ENCODE assay signal across 12 cellular contexts in the genomic region with DNA sequence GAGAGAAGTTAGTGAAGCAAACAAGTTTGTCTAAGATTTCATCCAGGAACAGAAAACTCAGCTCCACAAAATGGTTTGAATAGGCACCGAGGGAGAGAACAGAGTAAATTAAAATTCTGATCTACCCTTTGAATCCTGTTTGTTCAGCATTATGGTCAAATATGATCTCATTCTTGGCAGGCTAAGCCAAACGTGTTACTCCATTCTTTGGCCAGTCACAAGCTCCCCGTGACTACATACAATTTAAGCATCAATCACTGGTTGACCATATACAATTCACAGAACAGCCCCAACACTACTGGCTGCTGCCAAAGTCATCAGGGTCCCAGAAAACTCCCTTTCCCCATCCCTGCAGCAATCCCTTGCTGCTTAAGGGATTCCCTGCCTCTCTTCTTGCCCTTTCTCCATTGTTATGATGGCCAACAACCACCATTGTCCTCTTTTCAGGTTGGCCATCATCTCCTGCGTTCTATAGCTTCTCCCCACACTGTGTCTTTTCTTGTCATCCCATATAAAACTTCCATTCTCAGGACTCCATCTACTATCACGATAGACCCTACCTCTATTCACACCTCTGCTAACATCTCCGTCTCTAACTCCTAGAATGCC. TPM values are rescaled to one million over a fixed set of nuclear protein-coding genes. Genes with fewer than 3 reads are reported as not detected.
A peak's percentile ranks its signal among the peaks of the same experiment; 100 is the strongest.
DNase-seq lines count a peak whose midpoint lies in the region; ATAC-seq and TF ChIP-seq lines count a peak whose summit lies in the region.
"Had no signal": no experiment of that assay in that cellular context is flagged by ENCODE, and none has a peak within 500 bp of the region (broad histone marks: within the 10 kb centered on the region; RNA-seq: fewer than 3 reads in every experiment).

No MANE protein-coding gene starts in this region.

- peaks cover 14% of the 10 kb centered on the region for H3K9me1 ChIP-seq in IMR-90 (ENCODE audit: insufficient read depth, low read length)

- H3K4me2 ChIP-seq in IMR-90 (ENCODE audit: low read depth, low read length) = no peak overlapping the region

- H2AK5ac ChIP-seq in IMR-90 (ENCODE audit: low read depth, low read length) = 0 out of 2 replicates have a peak overlapping the region, but pooled peaks have one; percentile 15

- H2BK15ac ChIP-seq in IMR-90 (ENCODE audit: low read depth, low read length) = no peak overlapping the region

- H3K4me3 ChIP-seq in IMR-90 (ENCODE audit: insufficient read depth, low read depth, low read length) = no peak overlapping the region
- no peak overlapping the region for H3K4me3 ChIP-seq in body of pancreas
- no peak overlapping the region for H3K4me3 ChIP-seq in right atrium auricular region
- H3K4me3 ChIP-seq in gastrocnemius medialis = no peak overlapping the region
- H3K4me3 ChIP-seq in H7 (ENCODE audit: insufficient read depth, low read depth, low read length) = no peak overlapping the region
- H3K4me3 ChIP-seq: adrenal gland had no signal

- peak overlapping the region; percentile 22; the same call in 1 of the 2 replicates for H3K4ac ChIP-seq in IMR-90 (ENCODE audit: low read depth, low read length)

- H4K91ac ChIP-seq in IMR-90 (ENCODE audit: insufficient read depth, low read depth, low read length) = no peak overlapping the region

- no peak for TF ChIP-seq POLR2A in IMR-90 (IDR thresholded peaks at IDR 0.05; ENCODE audit: low read depth, low read length)
- TF ChIP-seq POLR2A in body of pancreas (IDR thresholded peaks at IDR 0.05) = no peak
- no peak for TF ChIP-seq POLR2A in gastrocnemius medialis (IDR thresholded peaks at IDR 0.05)

- peaks cover 28 to 48% of the 10 kb centered on the region in 2 experiments for H3K79me1 ChIP-seq in IMR-90 (ENCODE audit: low read depth in 1 of 2, low read length in 2 of 2)

- H3K27ac ChIP-seq in IMR-90 (ENCODE audit: insufficient read depth, low read length) (no peak overlapping the region), body of pancreas (peak overlapping the region in 2 of 4 donors; percentile 1 to 4), right atrium auricular region (peak overlapping the region; percentile 53 to 57), gastrocnemius medialis (peak overlapping the region; percentile 43 to 60 (median 56))
- H3K27ac ChIP-seq: adrenal gland, epithelial cell of prostate had no signal

- POLR2A ChIA-PET in IMR-90 (lab: Charles Lee; ENCODE audit: unreplicated experiment) = no interaction called here

- intact Hi-C loops in IMR-90 (cut with micrococcal nuclease) = loop anchor here (5.0 to 10.0 kb wide), 2 partner anchors 315 to 798 kb away; a partner anchor contains a TSS
- intact Hi-C loops in body of pancreas (cut with DNase I) = no loop called here
- intact Hi-C loops in gastrocnemius medialis (cut with DNase I; ENCODE audit: low total_unique reads) = no loop called here

- H2AK9ac ChIP-seq in IMR-90 (replicated peaks; ENCODE audit: low read depth, low read length, poor library complexity) = no peak overlapping the region

- no peak overlapping the region for H2AFZ ChIP-seq in IMR-90 (replicated peaks; ENCODE audit: low read length, poor library complexity)

- H3K4me1 ChIP-seq in IMR-90 (ENCODE audit: control insufficient read depth, insufficient read depth, low read length) (peaks cover 13% of the 10 kb centered on the region), body of pancreas (peaks cover 18% of the 10 kb centered on the region), right atrium auricular region (peaks cover 0 to 47% of the 10 kb centered on the region in 2 donors), gastrocnemius medialis (peaks cover 36 to 53% of the 10 kb centered on the region in 2 donors)

- no peak overlapping the region for H4K5ac ChIP-seq in IMR-90 (ENCODE audit: low read depth, low read length)

- H3K9me3 ChIP-seq in IMR-90 (ENCODE audit: control insufficient read depth, insufficient read depth, low read length) (no peaks in the 10 kb centered on the region), body of pancreas (no peaks in the 10 kb centered on the region), right atrium auricular region (no peaks in the 10 kb centered on the region), gastrocnemius medialis (no peaks in the 10 kb centered on the region)
- H3K9me3 ChIP-seq: adrenal gland had no signal

- H3K27me3 ChIP-seq in IMR-90 (ENCODE audit: control insufficient read depth, insufficient read depth, low read length) = no peaks in the 10 kb centered on the region
- H3K27me3 ChIP-seq in body of pancreas = no peaks in the 10 kb centered on the region
- no peaks in the 10 kb centered on the region for H3K27me3 ChIP-seq in right atrium auricular region
- no peaks in the 10 kb centered on the region for H3K27me3 ChIP-seq in gastrocnemius medialis
- H3K27me3 ChIP-seq in H7 (ENCODE audit: control insufficient read depth, insufficient read depth, low read length) = no peaks in the 10 kb centered on the region
- H3K27me3 ChIP-seq: adrenal gland had no signal

- no peak overlapping the region for H3K56ac ChIP-seq in IMR-90 (ENCODE audit: extremely low read depth, insufficient read depth, low read length)

- CTCF ChIA-PET in IMR-90 (lab: Yijun Ruan, JAX) = interaction anchor here (0.8 kb wide), 1 partner anchor 45 kb away, joined by 3 read pairs; no protein-coding TSS in a partner anchor

- TF ChIP-seq CTCF in IMR-90 (conservative IDR thresholded peaks at IDR 0.05; ENCODE audit: low read depth, low read length) (no peak), body of pancreas (IDR thresholded peaks at IDR 0.05) (no peak), right atrium auricular region (IDR thresholded peaks at IDR 0.05) (no peak), gastrocnemius medialis (IDR thresholded peaks at IDR 0.05 in 4 of 5, conservative IDR thresholded peaks at IDR 0.05 in 1 of 5) (no peak), GM13976 (IDR thresholded peaks at IDR 0.05; ENCODE audit: borderline replicate concordance, control extremely low read depth, extremely low read depth, insufficient read depth, missing control alignments) (no peak)

- no peak overlapping the region for H3K18ac ChIP-seq in IMR-90 (ENCODE audit: low read depth, low read length)

- peak; percentile 84 for DNase-seq in IMR-90
- peak in 3 of 4 donors; percentile 38 to 44 (median 38) for DNase-seq in body of pancreas
- DNase-seq in right atrium auricular region (ENCODE audit: low spot score) = no peak
- DNase-seq in gastrocnemius medialis = no peak
- no peak for DNase-seq in GM13976 (ENCODE audit: low spot score)
- no peak for DNase-seq in activated effector memory CD4-positive, alpha-beta T cell treated with Interleukin-2 at 50 U/mL for 16 hours
- no peak for DNase-seq in H7
- no peak for DNase-seq in HuH-7.5 (ENCODE audit: low spot score)
- DNase-seq: adrenal gland; CD8-positive, alpha-beta T cell; NCI-H2171 had no signal

- no peak overlapping the region for H2BK20ac ChIP-seq in IMR-90 (ENCODE audit: low read depth, low read length)

- in situ Hi-C loops in IMR-90 (cut with MboI; ENCODE audit: low sequenced_read_pairs) = loop anchor here (5.0 to 10.0 kb wide), 2 partner anchors 113 to 115 kb away; no protein-coding TSS in a partner anchor
- in situ Hi-C loops in gastrocnemius medialis (cut with MboI; ENCODE audit: low sequenced_read_pairs in 4 of 4) = loop anchor here (5.0 to 10.0 kb wide), 3 partner anchors 45 to 113 kb away; a partner anchor contains a TSS
- in situ Hi-C loops in GM13976 (cut with MboI; ENCODE audit: low sequenced_read_pairs, unreplicated experiment) = loop anchor here (25.0 kb wide), 1 partner anchor 813 kb away; no protein-coding TSS in a partner anchor

- H3K36me3 ChIP-seq in IMR-90 (ENCODE audit: control insufficient read depth, insufficient read depth, low read length) = no peaks in the 10 kb centered on the region
- no peaks in the 10 kb centered on the region for H3K36me3 ChIP-seq in body of pancreas (replicated peaks in 1 of 2; ENCODE audit: insufficient read depth in 1 of 2, low read depth in 2 of 2)
- H3K36me3 ChIP-seq in right atrium auricular region = no peaks in the 10 kb centered on the region
- H3K36me3 ChIP-seq in gastrocnemius medialis = no peaks in the 10 kb centered on the region
- H3K36me3 ChIP-seq in H7 (replicated peaks; ENCODE audit: control insufficient read depth, insufficient read depth, low read length) = no peaks in the 10 kb centered on the region
- H3K36me3 ChIP-seq: adrenal gland had no signal

- ATAC-seq in IMR-90 (ENCODE audit: low read depth) (peak; percentile 15; the same call in 1 of the 2 replicates), body of pancreas (peak; percentile 85), gastrocnemius medialis (peak in 1 of 2 donors; percentile 34)
- ATAC-seq: CD8-positive, alpha-beta T cell had no signal

- no peak overlapping the region for H3K9ac ChIP-seq in IMR-90 (ENCODE audit: low read depth, low read length)

- H4K8ac ChIP-seq in IMR-90 (ENCODE audit: low read depth in 2 of 2, low read length in 2 of 2) = no peak overlapping the region

- peak overlapping the region; percentile 48 for H3K23ac ChIP-seq in IMR-90 (ENCODE audit: low read depth, low read length)

- 0 out of 2 replicates have a peak overlapping the region, but pooled peaks have one; percentile 1 for H3K14ac ChIP-seq in IMR-90 (replicated peaks; ENCODE audit: low read depth, low read length)

- dilution Hi-C loops in IMR-90 (cut with HindIII; ENCODE audit: low sequenced_read_pairs, unreplicated experiment) = loop anchor here (25.0 kb wide), 1 partner anchor 113 kb away; no protein-coding TSS in a partner anchor

- no TSS peak for BruUV-seq in IMR-90 (replicated peaks; lab: Mats Ljungman, UMichigan)

- no peak overlapping the region for H2BK120ac ChIP-seq in IMR-90 (ENCODE audit: low read depth, low read length)

- TF ChIP-seq RAD21 in IMR-90 (IDR thresholded peaks at IDR 0.05; ENCODE audit: low read length) = no peak

- no peak overlapping the region for H2BK5ac ChIP-seq in IMR-90 (ENCODE audit: low read depth, low read length, poor library complexity, severe bottlenecking)

- peaks cover 20% of the 10 kb centered on the region; the same call in 1 of the 2 replicates for H4K20me1 ChIP-seq in IMR-90 (ENCODE audit: insufficient read depth, low read length)

- 0% methylated on average over 1 of the region's 6 CpGs; no CpG with 5 or more reads in 1 of the 2 experiments for WGBS in IMR-90 (ENCODE audit: extremely low coverage in 2 of 2, insufficient read length in 1 of 2), 2 experiments
- WGBS in body of pancreas, 2 donors = 50 to 52% methylated on average over 6 of the region's 6 CpGs

TF ChIP-seq in IMR-90, 13 proteins besides CTCF, POLR2A, EP300 and RAD21 (continues in another document):
- TF ChIP-seq MAFK (IDR thresholded peaks at IDR 0.05; ENCODE audit: low read depth, low read length) = peak; percentile 45; the same call in 1 of the 2 replicates

RNA-seq across cellular contexts. Expression of a gene that starts 46.3 kb away (rescaled TPM):
- total RNA-seq in IMR-90 (2012; rRNA removed) = 71.2 and 90.0 TPM in 2 replicates
- 44.6 and 48.8 TPM in 2 replicates for polyA plus RNA-seq in IMR-90 (2012; rRNA removed)
- 19.4 and 19.5 TPM in 2 replicates for polyA plus RNA-seq in IMR-90 (2012; cell fraction: cytosol; rRNA removed)
- 11.1 and 19.3 TPM in 2 replicates for polyA plus RNA-seq in IMR-90 (2012; cell fraction: nucleus; rRNA removed; ENCODE audit: low replicate concordance)
- 10 to 100 TPM; 21.0 to 32.6 TPM for total RNA-seq in body of pancreas
- total RNA-seq in right atrium auricular region = 10 to 100 TPM; 56.0 to 63.7 TPM
- total RNA-seq in gastrocnemius medialis = 10 to 100 TPM; 13.0 to 20.8 (median 17.8) TPM
- total RNA-seq in H7 (2014; rRNA removed; shearing (Covaris generic)) = 19.1 and 33.2 TPM in 2 replicates

Comparison
In these comparisons a context has a peak if more than half of its experiments do, and no peak if none do; other contexts are left out.
1. DNase-seq: peak in IMR-90 (single experiment) and body of pancreas (3 of 4); none in right atrium auricular region (single experiment), gastrocnemius medialis (0 of 2), GM13976 (single experiment), activated effector memory CD4-positive, alpha-beta T cell treated with Interleukin-2 at 50 U/mL for 16 hours (single experiment), H7 (single experiment) and HuH-7.5 (single experiment).